ENCODE assay signal across 2 cellular contexts in genomic region chr1:58927026-58927721, GRCh38.
TF ChIP-seq lines count a peak whose summit lies in the region.

No MANE protein-coding gene starts in this region.

TF ChIP-seq in SK-N-SH, 30 proteins besides CTCF, POLR2A, EP300 and RAD21 (continued from another document):
- TF ChIP-seq RCOR1 (IDR thresholded peaks at IDR 0.05; ENCODE audit: low read length) (no peak), FOSL2 (IDR thresholded peaks at IDR 0.05; ENCODE audit: borderline replicate concordance, low read depth) (no peak), EZH2phosphoT487 (IDR thresholded peaks at IDR 0.05; ENCODE audit: borderline replicate concordance, low read depth) (no peak), SIN3A (IDR thresholded peaks at IDR 0.05; ENCODE audit: borderline replicate concordance, low read depth, low read length) (no peak), FOXM1 (IDR thresholded peaks at IDR 0.05; ENCODE audit: low read depth) (no peak), TEAD4 (IDR thresholded peaks at IDR 0.05; ENCODE audit: borderline replicate concordance, insufficient read depth) (no peak), GATA2 (CRISPR knock-in tag; IDR thresholded peaks at IDR 0.05) (no peak), NRF1 (IDR thresholded peaks at IDR 0.05; ENCODE audit: low read depth, low read length) (no peak)
- TF ChIP-seq, protein P1, sequence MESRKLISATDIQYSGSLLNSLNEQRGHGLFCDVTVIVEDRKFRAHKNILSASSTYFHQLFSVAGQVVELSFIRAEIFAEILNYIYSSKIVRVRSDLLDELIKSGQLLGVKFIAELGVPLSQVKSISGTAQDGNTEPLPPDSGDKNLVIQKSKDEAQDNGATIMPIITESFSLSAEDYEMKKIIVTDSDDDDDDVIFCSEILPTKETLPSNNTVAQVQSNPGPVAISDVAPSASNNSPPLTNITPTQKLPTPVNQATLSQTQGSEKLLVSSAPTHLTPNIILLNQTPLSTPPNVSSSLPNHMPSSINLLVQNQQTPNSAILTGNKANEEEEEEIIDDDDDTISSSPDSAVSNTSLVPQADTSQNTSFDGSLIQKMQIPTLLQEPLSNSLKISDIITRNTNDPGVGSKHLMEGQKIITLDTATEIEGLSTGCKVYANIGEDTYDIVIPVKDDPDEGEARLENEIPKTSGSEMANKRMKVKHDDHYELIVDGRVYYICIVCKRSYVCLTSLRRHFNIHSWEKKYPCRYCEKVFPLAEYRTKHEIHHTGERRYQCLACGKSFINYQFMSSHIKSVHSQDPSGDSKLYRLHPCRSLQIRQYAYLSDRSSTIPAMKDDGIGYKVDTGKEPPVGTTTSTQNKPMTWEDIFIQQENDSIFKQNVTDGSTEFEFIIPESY (IDR thresholded peaks at IDR 0.05; ENCODE audit: borderline replicate concordance, low read depth) = no peak

TF ChIP-seq in SK-N-SH treated with all-trans-retinoic acid at 6 μM for 48 hours, 23 proteins besides CTCF, POLR2A, EP300 and RAD21 (continued from another document):
- TF ChIP-seq CSRNP3 (CRISPR knock-in tag; IDR thresholded peaks at IDR 0.05) (no peak), ARNTL (CRISPR knock-in tag; IDR thresholded peaks at IDR 0.05; ENCODE audit: borderline replicate concordance, low read depth) (no peak), ZC3H10 (CRISPR knock-in tag; IDR thresholded peaks at IDR 0.05) (no peak), ZNF70 (CRISPR knock-in tag; IDR thresholded peaks at IDR 0.05) (no peak), CREB5 (CRISPR knock-in tag; IDR thresholded peaks at IDR 0.05; ENCODE audit: low read depth) (no peak), TOX (CRISPR knock-in tag; IDR thresholded peaks at IDR 0.05; ENCODE audit: borderline replicate concordance) (no peak), ZNF8 (CRISPR knock-in tag; IDR thresholded peaks at IDR 0.05) (no peak), TSHZ2 (CRISPR knock-in tag; IDR thresholded peaks at IDR 0.05) (no peak), CSDC2 (CRISPR knock-in tag; IDR thresholded peaks at IDR 0.05) (no peak), ZFP3 (CRISPR knock-in tag; IDR thresholded peaks at IDR 0.05) (no peak), OSR1 (CRISPR knock-in tag; IDR thresholded peaks at IDR 0.05) (no peak), BACH2 (CRISPR knock-in tag; IDR thresholded peaks at IDR 0.05; ENCODE audit: borderline replicate concordance) (no peak), ESRRG (CRISPR knock-in tag; IDR thresholded peaks at IDR 0.05) (no peak), PATZ1 (CRISPR knock-in tag; IDR thresholded peaks at IDR 0.05; ENCODE audit: borderline replicate concordance) (no peak), ZFP30 (CRISPR knock-in tag; IDR thresholded peaks at IDR 0.05) (no peak), PPARA (CRISPR knock-in tag; IDR thresholded peaks at IDR 0.05; ENCODE audit: borderline replicate concordance) (no peak)
